In the genomic region with DNA sequence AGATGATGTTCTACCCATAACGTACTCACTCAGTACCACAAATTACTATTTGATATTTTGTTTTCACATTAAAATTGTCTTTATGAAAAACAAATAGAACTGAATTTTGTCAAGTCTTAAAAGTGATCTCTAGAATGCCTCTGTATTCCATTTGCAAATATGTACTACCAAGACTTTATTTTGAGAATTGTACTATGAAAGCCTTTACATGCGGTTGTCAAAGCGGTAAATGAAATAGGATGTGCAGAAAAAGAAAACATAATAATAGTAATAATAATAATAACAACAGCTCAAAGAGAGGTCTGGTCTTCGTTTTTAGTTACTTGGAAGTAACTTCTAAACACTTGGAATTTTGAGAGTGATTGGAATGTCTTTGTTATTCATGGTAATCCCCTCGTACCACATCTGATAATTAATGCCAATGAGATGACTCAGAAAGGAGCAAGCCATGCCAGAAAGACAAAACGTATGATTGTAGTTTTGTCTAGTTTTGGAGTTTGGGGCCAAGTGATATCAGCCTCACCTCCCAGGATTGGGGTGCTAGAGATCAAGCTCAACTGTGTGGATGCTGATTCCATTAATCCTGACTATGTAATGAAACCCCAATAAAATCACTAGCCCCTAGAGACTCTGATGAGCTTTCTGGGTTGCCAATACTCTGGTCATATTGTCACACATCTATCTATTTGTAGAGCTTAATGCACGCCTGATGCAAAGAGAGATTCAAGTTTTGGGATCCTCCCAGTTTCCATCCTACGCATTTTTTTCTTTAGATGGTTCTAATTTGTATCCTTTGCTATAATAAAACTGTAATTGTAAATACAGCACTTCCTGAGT, we compare ENCODE assay signal across 9 cellular contexts. TPM values are rescaled to one million over a fixed set of nuclear protein-coding genes. Genes with fewer than 3 reads are reported as not detected.
DNase-seq lines count a peak whose midpoint lies in the region; ATAC-seq, FAIRE-seq and TF ChIP-seq lines count a peak whose summit lies in the region.
"Had no signal": no experiment of that assay in that cellular context is flagged by ENCODE, and none has a peak within 500 bp of the region (broad histone marks: within the 10 kb centered on the region; RNA-seq: fewer than 3 reads in every experiment).

No MANE protein-coding gene starts in this region.

- no peak overlapping the region for H3K9ac ChIP-seq in GM12878 (ENCODE audit: control insufficient read depth, insufficient read depth, low read length)

- in situ Hi-C loops in GM12878 (cut with MboI): no loop called here
- in situ Hi-C loops in KBM-7 (cut with MboI; ENCODE audit: low pct_unique_long_range_greater_than_20kb, low sequenced_read_pairs): no loop called here

- H4K20me1 ChIP-seq in GM12878 (ENCODE audit: control insufficient read depth, insufficient read depth): no peaks in the 10 kb centered on the region

- H3K9me3 ChIP-seq in GM12878 (replicated peaks; ENCODE audit: control insufficient read depth, insufficient read depth, low read length): no peaks in the 10 kb centered on the region; the same call in 2 of the 3 replicates

- no peaks in the 10 kb centered on the region for H3K79me2 ChIP-seq in GM12878 (ENCODE audit: control insufficient read depth, insufficient read depth, low read length)

- BruUV-seq in GM12878 (replicated peaks; lab: Mats Ljungman, UMichigan): no TSS peak

- H2AFZ ChIP-seq in GM12878 (ENCODE audit: control insufficient read depth, low read depth, low read length): peak overlapping the region; percentile 83

- no peak overlapping the region for H3K4me3 ChIP-seq in GM12878

- WGBS in GM12878 (ENCODE audit: insufficient coverage, insufficient replicate concordance, low lambda C conversion rate, missing lambda C conversion rate): 27% methylated on average over 8 of the region's 8 CpGs

- RAD21 ChIA-PET in GM12878 (lab: Charles Lee; ENCODE audit: unreplicated experiment): interaction anchor here (0.6 to 4.4 kb wide), 8 partner anchors 9 to 1182 kb away, joined by 3 to 15 read pairs (median 4); partner anchors contain the start of gene CTSO

- CTCF ChIA-PET in GM12878 (lab: Yijun Ruan, JAX): interaction anchor here (0.6 to 3.5 kb wide), 11 partner anchors 10 to 994 kb away, joined by 3 to 15 read pairs (median 4); partner anchors contain the start of gene CTSO

- ATAC-seq in GM21390 (IDR thresholded peaks at IDR 0.05; ENCODE audit: unreplicated experiment) (peak; percentile 26), HG03135 (IDR thresholded peaks at IDR 0.05; ENCODE audit: unreplicated experiment) (peak; percentile 17), GM12878 (peak; percentile 61)

- H3K4me2 ChIP-seq in GM12878 (ENCODE audit: control insufficient read depth, insufficient read depth): peak overlapping the region; percentile 51

- H3K27me3 ChIP-seq in GM12878 (replicated peaks in 1 of 2; ENCODE audit: control insufficient read depth in 2 of 2, insufficient read depth in 2 of 2, low read length in 1 of 2): no peaks in the 10 kb centered on the region

- TF ChIP-seq POLR2A in GM12878 (IDR thresholded peaks at IDR 0.05; ENCODE audit: low read depth, low read length): no peak

- intact Hi-C loops in GM12878 (cut with micrococcal nuclease; ENCODE audit: unreplicated experiment): loop anchor here (5.0 kb wide), 2 partner anchors 193 to 228 kb away; no protein-coding TSS in a partner anchor

- DNase-seq in COLO829 (ENCODE audit: low spot score) (peak; percentile 83), GM12878 (ENCODE audit: low read depth, low spot score) (no peak), germinal center (ENCODE audit: low spot score) (no peak), frontal cortex (ENCODE audit: low spot score in 2 of 2) (no peak), KBM-7 (no peak), NCI-H510A treated with DMSO at 0.1 percent for 48 hours (lab: John Stamatoyannopoulos, UW) (no peak)
- DNase-seq: NCI-H2171 had no signal

- H3K27ac ChIP-seq in GM12878 (ENCODE audit: control insufficient read depth, insufficient read depth): peak overlapping the region; percentile 76

- H3K4me1 ChIP-seq in GM12878 (ENCODE audit: control insufficient read depth, insufficient read depth, low read length): peaks cover 11% of the 10 kb centered on the region

- no peak for TF ChIP-seq EP300 in GM12878 (IDR thresholded peaks at IDR 0.05; ENCODE audit: borderline replicate concordance in 1 of 2, control insufficient read depth in 1 of 2, low read depth in 2 of 2, low read length in 2 of 2)

- SMC1A ChIA-PET in GM12878 (lab: Charles Lee; ENCODE audit: uncharacterized antibody, unreplicated experiment): interaction anchor here (0.7 to 2.9 kb wide), 12 partner anchors 11 to 430 kb away, joined by 3 to 7 read pairs (median 3); no protein-coding TSS in a partner anchor

- no peaks in the 10 kb centered on the region for H3K36me3 ChIP-seq in GM12878 (ENCODE audit: control insufficient read depth in 2 of 2, insufficient read depth in 2 of 2, low read length in 1 of 2)

- FAIRE-seq in GM12878 (lab: Jason Lieb, UNC) (no peak), frontal cortex (lab: Jason Lieb, UNC) (no peak)

- no peak for TF ChIP-seq RAD21 in GM12878 (IDR thresholded peaks at IDR 0.05; ENCODE audit: insufficient read depth, low read depth, low read length)

- TF ChIP-seq CTCF in GM12878 (IDR thresholded peaks at IDR 0.05 in 2 of 3, conservative IDR thresholded peaks at IDR 0.05 in 1 of 3; ENCODE audit: control insufficient read depth in 2 of 3, extremely low read depth in 1 of 3, insufficient read depth in 1 of 3, low read depth in 3 of 3, low read length in 3 of 3): no peak

- POLR2A ChIA-PET in GM12878 (lab: Charles Lee): interaction anchor here (0.8 to 1.4 kb wide), 4 partner anchors 8 to 20 kb away, joined by 3 to 4 read pairs (median 3); partner anchors contain the start of gene CTSO

TF ChIP-seq in GM12878, 131 proteins besides CTCF, POLR2A, EP300 and RAD21 (continues in another document):
- TF ChIP-seq PAX5 (IDR thresholded peaks at IDR 0.05; ENCODE audit: borderline replicate concordance, low read depth, low read length) (no peak), JUNB (IDR thresholded peaks at IDR 0.05) (peak; percentile 13; the same call in 1 of the 2 replicates), IKZF1 (conservative IDR thresholded peaks at IDR 0.05) (peak; percentile 60), TAF1 (IDR thresholded peaks at IDR 0.05; ENCODE audit: borderline replicate concordance, low read depth, low read length) (no peak), E4F1 (IDR thresholded peaks at IDR 0.05; ENCODE audit: borderline replicate concordance, partially characterized antibody) (no peak), DPF2 (IDR thresholded peaks at IDR 0.05) (peak; percentile 72; the same call in 1 of the 2 replicates), SMARCA5 (IDR thresholded peaks at IDR 0.05) (peak; percentile 47; the same call in 1 of the 2 replicates), IRF4 (IDR thresholded peaks at IDR 0.05; ENCODE audit: low read depth, low read length) (no peak), IKZF2 (IDR thresholded peaks at IDR 0.05) (0 out of 4 replicates have a peak, but pooled peaks of 1 of the 2 experiments have one; percentile 54)
- TF ChIP-seq, protein P1, sequence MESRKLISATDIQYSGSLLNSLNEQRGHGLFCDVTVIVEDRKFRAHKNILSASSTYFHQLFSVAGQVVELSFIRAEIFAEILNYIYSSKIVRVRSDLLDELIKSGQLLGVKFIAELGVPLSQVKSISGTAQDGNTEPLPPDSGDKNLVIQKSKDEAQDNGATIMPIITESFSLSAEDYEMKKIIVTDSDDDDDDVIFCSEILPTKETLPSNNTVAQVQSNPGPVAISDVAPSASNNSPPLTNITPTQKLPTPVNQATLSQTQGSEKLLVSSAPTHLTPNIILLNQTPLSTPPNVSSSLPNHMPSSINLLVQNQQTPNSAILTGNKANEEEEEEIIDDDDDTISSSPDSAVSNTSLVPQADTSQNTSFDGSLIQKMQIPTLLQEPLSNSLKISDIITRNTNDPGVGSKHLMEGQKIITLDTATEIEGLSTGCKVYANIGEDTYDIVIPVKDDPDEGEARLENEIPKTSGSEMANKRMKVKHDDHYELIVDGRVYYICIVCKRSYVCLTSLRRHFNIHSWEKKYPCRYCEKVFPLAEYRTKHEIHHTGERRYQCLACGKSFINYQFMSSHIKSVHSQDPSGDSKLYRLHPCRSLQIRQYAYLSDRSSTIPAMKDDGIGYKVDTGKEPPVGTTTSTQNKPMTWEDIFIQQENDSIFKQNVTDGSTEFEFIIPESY (IDR thresholded peaks at IDR 0.05): 0 out of 2 replicates have a peak, but pooled peaks have one; percentile 64

RNA-seq across cellular contexts. Expression of gene CTSO, which starts 20.2 kb away (rescaled TPM):
- total RNA-seq in GM12878 (2013; cell fraction: nucleolus; rRNA removed): 4.8 and 5.2 TPM in 2 replicates
- total RNA-seq in GM12878 (2014; rRNA removed) (6.3 and 10.5 TPM in 2 replicates), GM12878 (2014; rRNA removed; fragmentation: Illumina TruSeq; extraction: Trizol) (6.8 and 7.4 TPM in 2 replicates), GM12878 (2021) (6.5 and 6.7 TPM in 2 replicates), frontal cortex (7.3 TPM)
- polyA plus RNA-seq in GM12878 (2011; ENCODE audit: low read depth): 4.6 TPM
- polyA plus RNA-seq in GM12878 (2011; rRNA removed) (9.7 and 12.5 TPM in 2 replicates), GM12878 (2014; fragmentation: Illumina TruSeq; extraction: Trizol) (9.2 and 13.6 TPM in 2 replicates), GM12878 (2014; fragmentation: Nextera tagmentation; extraction: Ambion mirVana) (1 to 10 TPM; 3.9 to 4.6 TPM), GM12878 (2014; rRNA removed) (6.6 and 7.1 TPM in 2 replicates), GM12878 (2016; fragmentation: Nextera tagmentation; extraction: Ambion mirVana) (1 to 10 TPM; 7.4 to 7.6 TPM)
- 3.4 and 3.8 TPM in 2 replicates for polyA plus RNA-seq in GM12878 (2011; cell fraction: cytosol; rRNA removed)
- polyA plus RNA-seq in GM12878 (2011; cell fraction: nucleus; rRNA removed): 3.3 and 3.9 TPM in 2 replicates
- 6.0 and 7.2 TPM in 2 replicates for polyA plus RNA-seq in GM12878 (2012)
- 2.1 and 3.6 TPM in 2 replicates for polyA minus RNA-seq in GM12878 (2011; rRNA and poly(A)+ RNA removed)
- polyA minus RNA-seq in GM12878 (2011; cell fraction: cytosol; rRNA and poly(A)+ RNA removed): 0.83 and 0.94 TPM in 2 replicates
- 0.85 and 0.96 TPM in 2 replicates for polyA minus RNA-seq in GM12878 (2011; cell fraction: nucleus; rRNA and poly(A)+ RNA removed)
